In the genomic region with DNA sequence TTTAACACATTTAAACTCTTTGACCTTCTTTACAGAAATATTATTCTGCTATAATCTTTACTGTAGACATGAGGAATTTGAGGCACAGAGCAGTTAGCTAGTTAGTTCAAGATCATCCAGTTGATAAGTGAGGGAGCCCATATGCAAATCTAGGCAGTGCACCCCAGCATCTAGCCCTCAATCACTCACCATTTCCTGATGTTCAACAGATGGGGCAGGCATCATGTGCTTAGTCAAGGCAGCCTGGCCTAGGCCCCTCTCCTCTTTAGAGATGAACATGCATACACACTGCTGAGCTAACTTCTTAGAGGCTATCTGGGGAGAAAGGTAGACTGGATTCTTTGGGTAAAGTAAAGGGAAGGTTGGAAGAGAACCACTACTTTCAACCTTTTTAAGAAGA, we compare ENCODE assay signal across 29 cellular contexts.
A peak's percentile ranks its signal among the peaks of the same experiment; 100 is the strongest.
DNase-seq lines count a peak whose midpoint lies in the region; ATAC-seq and TF ChIP-seq lines count a peak whose summit lies in the region.
"Had no signal": no experiment of that assay in that cellular context is flagged by ENCODE, and none has a peak within 500 bp of the region (broad histone marks: within the 10 kb centered on the region; RNA-seq: fewer than 3 reads in every experiment).

No MANE protein-coding gene starts in this region.

- TF ChIP-seq CTCF in activated CD8-positive, alpha-beta T cell treated with anti-CD3 and anti-CD28 coated beads for 36 hours (IDR thresholded peaks at IDR 0.05): no peak
- TF ChIP-seq CTCF in Loucy (conservative IDR thresholded peaks at IDR 0.05; ENCODE audit: low read length): no peak

- peaks cover 76% of the 10 kb centered on the region for H3K4me1 Mint-ChIP-seq in activated CD8-positive, alpha-beta T cell treated with anti-CD3 and anti-CD28 coated beads, Interleukin-2, amount 10 ng/mL, durations not matched to agents 7 days and 5 days (ENCODE audit: low read depth)
- H3K4me1 Mint-ChIP-seq in activated CD8-positive, alpha-beta T cell treated with anti-CD3 and anti-CD28 coated beads for 36 hours (ENCODE audit: low read depth): peaks cover 65% of the 10 kb centered on the region
- peaks cover 40% of the 10 kb centered on the region for H3K4me1 Mint-ChIP-seq in activated T-helper 17 cell treated with anti-CD3 and anti-CD28 coated beads, Interleukin-2, amount 50 U/mL, for 72 hours

- no peaks in the 10 kb centered on the region for H3K27me3 Mint-ChIP-seq in activated CD8-positive, alpha-beta T cell treated with anti-CD3 and anti-CD28 coated beads, Interleukin-2, amount 10 ng/mL, durations not matched to agents 7 days and 5 days (ENCODE audit: low read depth)
- no peaks in the 10 kb centered on the region for H3K27me3 Mint-ChIP-seq in activated CD8-positive, alpha-beta T cell treated with anti-CD3 and anti-CD28 coated beads for 36 hours
- H3K27me3 Mint-ChIP-seq in activated T-helper 17 cell treated with anti-CD3 and anti-CD28 coated beads, Interleukin-2, amount 50 U/mL, for 72 hours: no peaks in the 10 kb centered on the region
- H3K27me3 Mint-ChIP-seq: CD4-positive, alpha-beta memory T cell had no signal

- no peaks in the 10 kb centered on the region for H3K36me3 ChIP-seq in Loucy (ENCODE audit: insufficient read depth, low read length)
- H3K36me3 ChIP-seq: BLaER1 treated with 17β-estradiol and CSF1 and Interleukin-3, amounts not matched to agents 10 nM and 100 nM; SJCRH30 had no signal

- no peaks in the 10 kb centered on the region for H3K9me3 ChIP-seq in Loucy (ENCODE audit: insufficient read depth, low read depth, low read length)
- H3K9me3 ChIP-seq: A549, SJCRH30 had no signal

- H3K4me3 Mint-ChIP-seq in activated CD8-positive, alpha-beta T cell treated with anti-CD3 and anti-CD28 coated beads, Interleukin-2, amount 10 ng/mL, durations not matched to agents 7 days and 5 days: no peak overlapping the region
- no peak overlapping the region for H3K4me3 Mint-ChIP-seq in activated CD8-positive, alpha-beta T cell treated with anti-CD3 and anti-CD28 coated beads for 36 hours
- no peak overlapping the region for H3K4me3 Mint-ChIP-seq in activated T-helper 17 cell treated with anti-CD3 and anti-CD28 coated beads, Interleukin-2, amount 50 U/mL, for 72 hours
- H3K4me3 Mint-ChIP-seq: CD4-positive, alpha-beta memory T cell; H9 had no signal

- peak overlapping the region; percentile 60 for H3K27ac Mint-ChIP-seq in activated CD8-positive, alpha-beta T cell treated with anti-CD3 and anti-CD28 coated beads, Interleukin-2, amount 10 ng/mL, durations not matched to agents 7 days and 5 days
- H3K27ac Mint-ChIP-seq in activated CD8-positive, alpha-beta T cell treated with anti-CD3 and anti-CD28 coated beads for 36 hours: no peak overlapping the region
- H3K27ac Mint-ChIP-seq in activated T-helper 17 cell treated with anti-CD3 and anti-CD28 coated beads, Interleukin-2, amount 50 U/mL, for 72 hours: peak overlapping the region; percentile 49
- H3K27ac Mint-ChIP-seq: CD4-positive, alpha-beta memory T cell; H9 had no signal

- H3K9ac ChIP-seq in Loucy (ENCODE audit: low read depth, low read length, poor library complexity, severe bottlenecking): no peak overlapping the region
- H3K9ac ChIP-seq: BLaER1 treated with 17β-estradiol and CSF1 and Interleukin-3, amounts not matched to agents 10 nM and 100 nM; GM23248 had no signal

- intact Hi-C loops in activated CD8-positive, alpha-beta T cell treated with anti-CD3 and anti-CD28 coated beads for 36 hours (cut with micrococcal nuclease): no loop called here

- H2AFZ ChIP-seq in Loucy (ENCODE audit: low read length): peak overlapping the region; percentile 53; the same call in 1 of the 2 replicates
- H2AFZ ChIP-seq: GM23248, PC-9 had no signal

- peaks cover 35% of the 10 kb centered on the region for H3K36me3 Mint-ChIP-seq in activated CD8-positive, alpha-beta T cell treated with anti-CD3 and anti-CD28 coated beads, Interleukin-2, amount 10 ng/mL, durations not matched to agents 7 days and 5 days (ENCODE audit: low read depth)
- H3K36me3 Mint-ChIP-seq in activated CD8-positive, alpha-beta T cell treated with anti-CD3 and anti-CD28 coated beads for 36 hours (ENCODE audit: low read depth): peaks cover 17% of the 10 kb centered on the region
- no peaks in the 10 kb centered on the region for H3K36me3 Mint-ChIP-seq in activated T-helper 17 cell treated with anti-CD3 and anti-CD28 coated beads, Interleukin-2, amount 50 U/mL, for 72 hours (ENCODE audit: low read depth)

- POLR2A ChIA-PET in activated CD8-positive, alpha-beta T cell treated with anti-CD3 and anti-CD28 coated beads, Interleukin-2, amount 10 ng/mL, durations not matched to agents 7 days and 5 days (lab: Charles Lee): no interaction called here
- POLR2A ChIA-PET in activated CD8-positive, alpha-beta T cell treated with anti-CD3 and anti-CD28 coated beads for 36 hours (lab: Charles Lee): no interaction called here

- H3K4me2 ChIP-seq in Loucy (ENCODE audit: low read depth, low read length, poor library complexity, severe bottlenecking): peak overlapping the region; percentile 9
- H3K4me2 ChIP-seq: A549; BLaER1 treated with 17β-estradiol and CSF1 and Interleukin-3, amounts not matched to agents 10 nM and 100 nM; PC-9 had no signal

- no peaks in the 10 kb centered on the region for H3F3A ChIP-seq in Loucy (ENCODE audit: low read depth)

- no peaks in the 10 kb centered on the region for H3K9me2 ChIP-seq in Loucy (replicated peaks; ENCODE audit: low read depth, low read length)

- H3K9me3 Mint-ChIP-seq in activated CD8-positive, alpha-beta T cell treated with anti-CD3 and anti-CD28 coated beads, Interleukin-2, amount 10 ng/mL, durations not matched to agents 7 days and 5 days (ENCODE audit: insufficient read depth): peaks cover 20% of the 10 kb centered on the region
- H3K9me3 Mint-ChIP-seq in activated CD8-positive, alpha-beta T cell treated with anti-CD3 and anti-CD28 coated beads for 36 hours: peaks cover 12% of the 10 kb centered on the region
- H3K9me3 Mint-ChIP-seq in activated T-helper 17 cell treated with anti-CD3 and anti-CD28 coated beads, Interleukin-2, amount 50 U/mL, for 72 hours: peaks cover 13% of the 10 kb centered on the region
- H3K9me3 Mint-ChIP-seq: H9 had no signal

- ATAC-seq in activated CD8-positive, alpha-beta T cell treated with anti-CD3 and anti-CD28 coated beads, Interleukin-2, amount 10 ng/mL, durations not matched to agents 7 days and 5 days: no peak
- no peak for ATAC-seq in activated CD8-positive, alpha-beta T cell treated with anti-CD3 and anti-CD28 coated beads for 36 hours
- peak; percentile 24 for ATAC-seq in GM18502 (IDR thresholded peaks at IDR 0.05; ENCODE audit: poor library complexity, unreplicated experiment)
- no peak for ATAC-seq in activated T-helper 17 cell treated with anti-CD3 and anti-CD28 coated beads, Interleukin-2, amount 50 U/mL, for 72 hours (replicated peaks)
- ATAC-seq: A549, K562, Right ventricle myocardium inferior, SK-N-SH treated with all-trans-retinoic acid at 6 μM for 48 hours had no signal

- H3K4me3 ChIP-seq in Loucy (ENCODE audit: low read length, poor library complexity, severe bottlenecking): no peak overlapping the region
- H3K4me3 ChIP-seq: A549; BLaER1 treated with 17β-estradiol and CSF1 and Interleukin-3, amounts not matched to agents 10 nM and 100 nM; GM23248; K562; PC-9; SJCRH30 had no signal

- CTCF ChIA-PET in activated CD8-positive, alpha-beta T cell treated with anti-CD3 and anti-CD28 coated beads, Interleukin-2, amount 10 ng/mL, durations not matched to agents 7 days and 5 days (lab: Charles Lee): no interaction called here
- CTCF ChIA-PET in activated CD8-positive, alpha-beta T cell treated with anti-CD3 and anti-CD28 coated beads for 36 hours (lab: Charles Lee): no interaction called here

- DNase-seq in activated CD8-positive, alpha-beta T cell treated with anti-CD3 and anti-CD28 coated beads, Interleukin-2, amount 10 ng/mL, durations not matched to agents 7 days and 5 days: no peak
- no peak for DNase-seq in activated CD8-positive, alpha-beta T cell treated with anti-CD3 and anti-CD28 coated beads for 36 hours
- DNase-seq in germinal center (ENCODE audit: low spot score) (no peak), HPDE6-E6E7 (ENCODE audit: extremely low spot score) (no peak)
- DNase-seq: AML-193; CD4-positive, alpha-beta memory T cell; COR-L47; DMS153; GM23248; H9; Kasumi-1; MV-4-11; NCI-H1105; NCI-H1436 treated with DMSO at 0.1 percent for 48 hours; NCI-H187 treated with DMSO at 0.1 percent for 48 hours; NCI-H2107; NCI-H524; NCI-H748 treated with DMSO at 0.1 percent for 48 hours; NK-92 treated with Interleukin-12 subunit alpha and Interleukin-12 subunit beta, amount 100 ng/mL, for 24 hours; PC-9; SJCRH30 had no signal

- H4K20me1 ChIP-seq in Loucy (ENCODE audit: insufficient read depth, low read length, poor library complexity, severe bottlenecking): no peaks in the 10 kb centered on the region
- H4K20me1 ChIP-seq: BLaER1 treated with 17β-estradiol and CSF1 and Interleukin-3, amounts not matched to agents 10 nM and 100 nM had no signal

- H3K79me2 ChIP-seq in Loucy (ENCODE audit: insufficient read depth, low read length): no peaks in the 10 kb centered on the region

- H3K4me1 ChIP-seq in Loucy (ENCODE audit: insufficient read depth, low read length, poor library complexity, severe bottlenecking): peaks cover 27% of the 10 kb centered on the region
- H3K4me1 ChIP-seq: A549 had no signal

- no peaks in the 10 kb centered on the region for H3K27me3 ChIP-seq in Loucy (ENCODE audit: insufficient read depth, low read length, poor library complexity, severe bottlenecking)
- H3K27me3 ChIP-seq: BLaER1 treated with 17β-estradiol and CSF1 and Interleukin-3, amounts not matched to agents 10 nM and 100 nM; SJCRH30 had no signal
